ENCODE assay signal across 14 cellular contexts in the genomic region with DNA sequence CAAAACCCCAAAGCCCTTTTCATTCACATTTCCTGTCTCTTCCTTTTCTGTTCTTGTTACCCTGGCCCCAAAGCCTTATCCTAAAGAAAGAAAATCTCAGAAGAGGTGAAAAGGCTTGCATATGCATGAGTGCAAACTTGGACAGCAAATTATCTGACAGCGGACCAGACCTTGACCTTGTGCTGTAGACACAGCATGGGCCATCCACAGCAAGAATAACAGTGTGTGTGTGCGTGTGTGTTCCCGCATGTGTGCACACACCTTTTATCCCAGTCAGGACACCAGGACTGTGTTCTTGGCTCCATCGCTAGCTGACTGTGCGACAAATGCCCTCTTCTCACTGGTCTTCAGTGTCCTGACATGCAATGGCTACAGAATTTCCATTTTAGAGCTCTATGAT. TPM values are rescaled to one million over a fixed set of nuclear protein-coding genes. Genes with fewer than 3 reads are reported as not detected.
A peak's percentile ranks its signal among the peaks of the same experiment; 100 is the strongest.
DNase-seq lines count a peak whose midpoint lies in the region; ATAC-seq, FAIRE-seq and TF ChIP-seq lines count a peak whose summit lies in the region.
"Had no signal": no experiment of that assay in that cellular context is flagged by ENCODE, and none has a peak within 500 bp of the region (broad histone marks: within the 10 kb centered on the region; RNA-seq: fewer than 3 reads in every experiment).

No MANE protein-coding gene starts in this region.

- peak overlapping the region; percentile 59 for H2AK9ac ChIP-seq in IMR-90 (replicated peaks; ENCODE audit: low read depth, low read length, poor library complexity)

- peak overlapping the region; percentile 14; the same call in 1 of the 2 replicates for H2AK5ac ChIP-seq in IMR-90 (ENCODE audit: low read depth, low read length)

- peaks cover 5% of the 10 kb centered on the region; the same call in 1 of the 2 replicates for H3K4me1 ChIP-seq in IMR-90 (ENCODE audit: control insufficient read depth, insufficient read depth, low read length)
- peaks cover 47% of the 10 kb centered on the region for H3K4me1 ChIP-seq in HepG2 (ENCODE audit: insufficient read depth, low read length)
- H3K4me1 ChIP-seq in sigmoid colon, result no peaks in the 10 kb centered on the region
- no peaks in the 10 kb centered on the region for H3K4me1 ChIP-seq in uterus
- H3K4me1 ChIP-seq: BLaER1 treated with 17β-estradiol and CSF1 and Interleukin-3, amounts not matched to agents 10 nM and 100 nM had no signal

- no peak overlapping the region; the same call in 1 of the 2 replicates for H3K4ac ChIP-seq in IMR-90 (ENCODE audit: low read depth, low read length)

- CTCF ChIA-PET in IMR-90 (lab: Yijun Ruan, JAX), result interaction anchor here (0.6 kb wide), 1 partner anchor 33 kb away, joined by 3 read pairs; no protein-coding TSS in a partner anchor
- CTCF ChIA-PET in HepG2 (lab: Yijun Ruan, JAX; ENCODE audit: low intra/inter-chr PET ratio, low total read pairs), result no interaction called here

- POLR2A ChIA-PET in IMR-90 (lab: Charles Lee; ENCODE audit: unreplicated experiment) (no interaction called here), HepG2 (lab: Yijun Ruan, JAX) (no interaction called here)

- no peak overlapping the region for H3K27ac Mint-ChIP-seq in chondrocyte (ENCODE audit: unreplicated experiment)
- H3K27ac Mint-ChIP-seq: CD4-positive, CD25-positive, alpha-beta regulatory T cell had no signal

- 100% methylated on average over 5 of the region's 5 CpGs; no CpG with 5 or more reads in 1 of the 2 experiments for WGBS in IMR-90 (ENCODE audit: extremely low coverage in 2 of 2, insufficient read length in 1 of 2), 2 experiments
- 39% methylated on average over 5 of the region's 5 CpGs for WGBS in HepG2 (ENCODE audit: low lambda C conversion rate)
- WGBS in sigmoid colon, 2 donors, result 91 to 93% methylated on average over 5 of the region's 5 CpGs

- no peak overlapping the region for H2BK5ac ChIP-seq in IMR-90 (ENCODE audit: low read depth, low read length, poor library complexity, severe bottlenecking)

- H3K4me3 Mint-ChIP-seq in chondrocyte (ENCODE audit: unreplicated experiment), result no peak overlapping the region
- H3K4me3 Mint-ChIP-seq: CD4-positive, CD25-positive, alpha-beta regulatory T cell had no signal

- no peak overlapping the region for H3K14ac ChIP-seq in IMR-90 (replicated peaks; ENCODE audit: low read depth, low read length)

- no peak overlapping the region for H3K18ac ChIP-seq in IMR-90 (ENCODE audit: low read depth, low read length)

- intact Hi-C loops in IMR-90 (cut with micrococcal nuclease), result no loop called here
- intact Hi-C loops in HepG2 (cut with micrococcal nuclease; ENCODE audit: unreplicated experiment), result no loop called here
- intact Hi-C loops in sigmoid colon (cut with DNase I), result no loop called here
- intact Hi-C loops in uterus (cut with DNase I; ENCODE audit: low total_unique reads), result no loop called here

- TF ChIP-seq CTCF in IMR-90 (conservative IDR thresholded peaks at IDR 0.05; ENCODE audit: low read depth, low read length) (no peak), chondrocyte (IDR thresholded peaks at IDR 0.05) (no peak), HepG2 (CRISPR knock-in tag; IDR thresholded peaks at IDR 0.05) (no peak), sigmoid colon (IDR thresholded peaks at IDR 0.05) (no peak), uterus (IDR thresholded peaks at IDR 0.05) (no peak)

- H3K27ac ChIP-seq in IMR-90 (ENCODE audit: insufficient read depth, low read length) (no peak overlapping the region), HepG2 (ENCODE audit: extremely low read length, insufficient read depth, low read length) (no peak overlapping the region), sigmoid colon (no peak overlapping the region), uterus (no peak overlapping the region)
- H3K27ac ChIP-seq: BLaER1 treated with 17β-estradiol and CSF1 and Interleukin-3, amounts not matched to agents 10 nM and 100 nM; GM23248 had no signal

- peaks cover 14% of the 10 kb centered on the region; the same call in 1 of the 2 replicates for H3K9me1 ChIP-seq in IMR-90 (ENCODE audit: insufficient read depth, low read length)

- H3K56ac ChIP-seq in IMR-90 (ENCODE audit: extremely low read depth, insufficient read depth, low read length), result no peak overlapping the region

- no peak overlapping the region for H3K23ac ChIP-seq in IMR-90 (ENCODE audit: low read depth, low read length)

- no peaks in the 10 kb centered on the region for H3K79me2 ChIP-seq in HepG2 (ENCODE audit: insufficient read depth, low read length)

- dilution Hi-C loops in IMR-90 (cut with HindIII; ENCODE audit: low sequenced_read_pairs, unreplicated experiment), result no loop called here

- H3K36me3 ChIP-seq in IMR-90 (ENCODE audit: control insufficient read depth, insufficient read depth, low read length) (peaks cover 20% of the 10 kb centered on the region), HepG2 (replicated peaks in 1 of 2; ENCODE audit: control insufficient read depth in 1 of 2, insufficient read depth in 2 of 2, low read length in 2 of 2) (peaks cover 6 to 15% of the 10 kb centered on the region in 2 experiments; a peak in 4 of 5 replicates), sigmoid colon (peaks cover 0 to 24% (median 15%) of the 10 kb centered on the region in 4 donors), uterus (no peaks in the 10 kb centered on the region)

- no peak overlapping the region for H4K91ac ChIP-seq in IMR-90 (ENCODE audit: insufficient read depth, low read depth, low read length)

- no peak overlapping the region for H2BK120ac ChIP-seq in IMR-90 (ENCODE audit: low read depth, low read length)

- TF ChIP-seq EP300 in HepG2 (IDR thresholded peaks at IDR 0.05; ENCODE audit: low read depth in 2 of 2, low read length in 2 of 2), result no peak
- TF ChIP-seq EP300 in HepG2 (CRISPR knock-in tag; IDR thresholded peaks at IDR 0.05; ENCODE audit: borderline replicate concordance), result no peak
- no peak for TF ChIP-seq EP300 in sigmoid colon (IDR thresholded peaks at IDR 0.05)

- H3K9ac ChIP-seq in IMR-90 (ENCODE audit: low read depth, low read length) (no peak overlapping the region), HepG2 (ENCODE audit: insufficient read depth, low read depth, low read length) (no peak overlapping the region)
- H3K9ac ChIP-seq: BLaER1 treated with 17β-estradiol and CSF1 and Interleukin-3, amounts not matched to agents 10 nM and 100 nM; GM23248 had no signal

- BruUV-seq in IMR-90 (replicated peaks; lab: Mats Ljungman, UMichigan), result no TSS peak
- no TSS peak for BruUV-seq in HepG2 (replicated peaks; lab: Mats Ljungman, UMichigan)

- H3K9me3 ChIP-seq in IMR-90 (ENCODE audit: control insufficient read depth, insufficient read depth, low read length) (no peaks in the 10 kb centered on the region), HepG2 (ENCODE audit: low read length) (no peaks in the 10 kb centered on the region), sigmoid colon (no peaks in the 10 kb centered on the region), uterus (no peaks in the 10 kb centered on the region)
- H3K9me3 ChIP-seq: BLaER1 treated with 17β-estradiol and CSF1 and Interleukin-3, amounts not matched to agents 10 nM and 100 nM had no signal

- TF ChIP-seq POLR2A in IMR-90 (IDR thresholded peaks at IDR 0.05; ENCODE audit: low read depth, low read length) (no peak), HepG2 (IDR thresholded peaks at IDR 0.05; ENCODE audit: insufficient read depth in 1 of 2, low read depth in 2 of 2, low read length in 2 of 2) (no peak), sigmoid colon (IDR thresholded peaks at IDR 0.05) (no peak), uterus (IDR thresholded peaks at IDR 0.05) (no peak)

- H3K27me3 ChIP-seq in IMR-90 (ENCODE audit: control insufficient read depth, insufficient read depth, low read length), result no peaks in the 10 kb centered on the region; the same call in 1 of the 2 replicates
- no peaks in the 10 kb centered on the region for H3K27me3 ChIP-seq in HepG2 (ENCODE audit: control insufficient read depth in 1 of 2, insufficient read depth in 2 of 2, low read length in 2 of 2)
- H3K27me3 ChIP-seq in sigmoid colon, result no peaks in the 10 kb centered on the region
- no peaks in the 10 kb centered on the region for H3K27me3 ChIP-seq in uterus
- H3K27me3 ChIP-seq: BLaER1 treated with 17β-estradiol and CSF1 and Interleukin-3, amounts not matched to agents 10 nM and 100 nM had no signal

- H3K79me1 ChIP-seq in IMR-90 (ENCODE audit: low read depth in 1 of 2, low read length in 2 of 2), result no peaks in the 10 kb centered on the region

- no peak overlapping the region for H2BK20ac ChIP-seq in IMR-90 (ENCODE audit: low read depth, low read length)

- peaks cover 4% of the 10 kb centered on the region for H3K9me3 Mint-ChIP-seq in chondrocyte (ENCODE audit: low read depth)
- H3K9me3 Mint-ChIP-seq: CD4-positive, CD25-positive, alpha-beta regulatory T cell had no signal

- ATAC-seq in IMR-90 (ENCODE audit: low read depth), result no peak
- ATAC-seq in HepG2, result no peak

- H2AFZ ChIP-seq in IMR-90 (replicated peaks; ENCODE audit: low read length, poor library complexity) (no peak overlapping the region), HepG2 (ENCODE audit: low read length) (no peak overlapping the region)
- H2AFZ ChIP-seq: GM23248 had no signal

- no peak for FAIRE-seq in HepG2 (lab: Jason Lieb, UNC)

- no peak overlapping the region for H4K5ac ChIP-seq in IMR-90 (ENCODE audit: low read depth, low read length)

- no peak overlapping the region for H3K4me3 ChIP-seq in IMR-90 (ENCODE audit: insufficient read depth, low read depth, low read length)
- no peak overlapping the region for H3K4me3 ChIP-seq in HepG2 (replicated peaks in 1 of 3; ENCODE audit: insufficient read depth in 1 of 3, low read depth in 2 of 3, low read length in 3 of 3)
- no peak overlapping the region for H3K4me3 ChIP-seq in sigmoid colon
- H3K4me3 ChIP-seq in uterus, result no peak overlapping the region
- H3K4me3 ChIP-seq: BLaER1 treated with 17β-estradiol and CSF1 and Interleukin-3, amounts not matched to agents 10 nM and 100 nM; GM23248 had no signal

- no peak overlapping the region; the same call in 2 of the 3 replicates for H2BK15ac ChIP-seq in IMR-90 (ENCODE audit: low read depth, low read length)

- in situ Hi-C loops in IMR-90 (cut with MboI; ENCODE audit: low sequenced_read_pairs) (no loop called here), HepG2 (cut with HindIII; ENCODE audit: extremely low pct_ligation_motif_present, low pct_unique_long_range_greater_than_20kb) (loop anchor here (5.0 kb wide), 1 partner anchor 33 kb away; a partner anchor contains a TSS), KBM-7 (cut with MboI; ENCODE audit: low pct_unique_long_range_greater_than_20kb, low sequenced_read_pairs) (no loop called here)

- peaks cover 25% of the 10 kb centered on the region for H3K36me3 Mint-ChIP-seq in chondrocyte (ENCODE audit: low read depth)

- H3K27me3 Mint-ChIP-seq in chondrocyte (ENCODE audit: low read depth), result no peaks in the 10 kb centered on the region
- H3K27me3 Mint-ChIP-seq: CD4-positive, CD25-positive, alpha-beta regulatory T cell had no signal

- H4K20me1 ChIP-seq in IMR-90 (ENCODE audit: insufficient read depth, low read length) (no peaks in the 10 kb centered on the region), HepG2 (ENCODE audit: insufficient read depth, low read length) (no peaks in the 10 kb centered on the region)

- TF ChIP-seq RAD21 in IMR-90 (IDR thresholded peaks at IDR 0.05; ENCODE audit: low read length), result no peak
- no peak for TF ChIP-seq RAD21 in HepG2 (CRISPR knock-in tag; IDR thresholded peaks at IDR 0.05)

- no peak overlapping the region for H4K8ac ChIP-seq in IMR-90 (ENCODE audit: low read depth in 2 of 2, low read length in 2 of 2)

- H3K4me2 ChIP-seq in IMR-90 (ENCODE audit: low read depth, low read length) (no peak overlapping the region), HepG2 (ENCODE audit: low read depth, low read length) (no peak overlapping the region; the same call in 1 of the 2 replicates)
- H3K4me2 ChIP-seq: BLaER1 treated with 17β-estradiol and CSF1 and Interleukin-3, amounts not matched to agents 10 nM and 100 nM had no signal

- H3K4me1 Mint-ChIP-seq in chondrocyte (ENCODE audit: low read depth), result peaks cover 3% of the 10 kb centered on the region
- H3K4me1 Mint-ChIP-seq: CD4-positive, CD25-positive, alpha-beta regulatory T cell had no signal

- no peak for DNase-seq in IMR-90
- DNase-seq in chondrocyte (ENCODE audit: low spot score), result peak; percentile 13
- peak; percentile 19 for DNase-seq in HepG2 (ENCODE audit: low spot score)
- DNase-seq in sigmoid colon, result peak; percentile 3
- DNase-seq in KBM-7, result no peak
- no peak for DNase-seq in activated CD4-positive, CD25-positive, alpha-beta regulatory T cell treated with anti-CD3 and anti-CD28 coated beads, Interleukin-2, amount 50 U/mL, for 72 hours
- no peak for DNase-seq in uterus
- DNase-seq: ACHN; CD4-positive, CD25-positive, alpha-beta regulatory T cell; DMS53; GF-D8; GM23248; H7 had no signal

RNA-seq across cellular contexts. Expression of a gene that starts 35.3 kb away (rescaled TPM):
- total RNA-seq in IMR-90 (2012; rRNA removed) (4.2 and 4.8 TPM in 2 replicates), chondrocyte (4.3 to 6.4 TPM (median 5.2 TPM) in 3 replicates), HepG2 (2016; rRNA removed; fragmentation: Illumina TruSeq; extraction: Trizol) (3.3 and 4.6 TPM in 2 replicates), sigmoid colon (1 to 10 TPM; 4.1 to 6.2 (median 4.6) TPM), uterus (1 to 10 TPM; 2.8 to 8.5 (median 6.6) TPM)
- polyA plus RNA-seq in IMR-90 (2012; rRNA removed) (3.2 TPM in 2 replicates), HepG2 (2011; rRNA removed) (3.7 and 4.3 TPM in 2 replicates), sigmoid colon (1 to 10 TPM in 2 of 3 donors, under 1 TPM in 1; 0.69 to 2.8 (median 1.2) TPM)
- 0.92 and 1.1 TPM in 2 replicates for polyA plus RNA-seq in IMR-90 (2012; cell fraction: cytosol; rRNA removed)
- polyA plus RNA-seq in IMR-90 (2012; cell fraction: nucleus; rRNA removed; ENCODE audit: low replicate concordance), result 4.7 and 6.9 TPM in 2 replicates
- total RNA-seq in HepG2 (2016; cell fraction: cytosol; rRNA removed; fragmentation: Illumina TruSeq; extraction: Trizol; ENCODE audit: low read depth), result 1.4 and 1.6 TPM in 2 replicates
- 2.5 and 3.5 TPM in 2 replicates for total RNA-seq in HepG2 (2016; cell fraction: insoluble cytoplasmic fraction; rRNA removed; fragmentation: Illumina TruSeq; extraction: Trizol)
- 2.9 and 3.2 TPM in 2 replicates for total RNA-seq in HepG2 (2016; cell fraction: membrane; rRNA removed; fragmentation: Illumina TruSeq; extraction: Trizol)
- total RNA-seq in HepG2 (2016; cell fraction: nucleus; rRNA removed; fragmentation: Illumina TruSeq; extraction: Trizol), result 5.5 and 8.4 TPM in 2 replicates
- polyA plus RNA-seq in HepG2 (2011; cell fraction: cytosol; rRNA removed), result 1.7 and 2.0 TPM in 2 replicates
- 6.3 and 6.5 TPM in 2 replicates for polyA plus RNA-seq in HepG2 (2011; cell fraction: nucleus; rRNA removed)
- polyA plus RNA-seq in HepG2 (2012), result 2.2 and 2.3 TPM in 2 replicates
- 0.35 and 0.73 TPM in 2 replicates for polyA plus RNA-seq in HepG2 (2016; cell fraction: cytosol; fragmentation: Illumina TruSeq; extraction: Trizol; ENCODE audit: low read depth)
- polyA plus RNA-seq in HepG2 (2016; cell fraction: insoluble cytoplasmic fraction; fragmentation: Illumina TruSeq; extraction: Trizol; ENCODE audit: low read depth), result 2.7 and 4.4 TPM in 2 replicates
- polyA plus RNA-seq in HepG2 (2016; cell fraction: membrane; fragmentation: Illumina TruSeq; extraction: Trizol; ENCODE audit: low read depth), result 0.68 and 0.76 TPM in 2 replicates
- 7.6 and 8.7 TPM in 2 replicates for polyA plus RNA-seq in HepG2 (2016; cell fraction: nucleus; fragmentation: Illumina TruSeq; extraction: Trizol; ENCODE audit: insufficient read depth, low read depth)
- 5.5 and 7.9 TPM in 2 replicates for polyA minus RNA-seq in HepG2 (2011; rRNA and poly(A)+ RNA removed; ENCODE audit: low replicate concordance)
- 0.69 and 1.4 TPM in 2 replicates for polyA minus RNA-seq in HepG2 (2011; cell fraction: cytosol; rRNA and poly(A)+ RNA removed)
- 5.2 and 8.7 TPM in 2 replicates for polyA minus RNA-seq in HepG2 (2011; cell fraction: nucleus; rRNA and poly(A)+ RNA removed)

RNA-seq across cellular contexts. Expression of a gene that starts 35.4 kb away (rescaled TPM):
- total RNA-seq in IMR-90 (2012; rRNA removed), result 5.4 and 13.9 TPM in 2 replicates
- polyA plus RNA-seq in IMR-90 (2012; rRNA removed), result 7.2 and 8.2 TPM in 2 replicates
- 1.4 and 3.6 TPM in 2 replicates for polyA plus RNA-seq in IMR-90 (2012; cell fraction: cytosol; rRNA removed)
- polyA plus RNA-seq in IMR-90 (2012; cell fraction: nucleus; rRNA removed; ENCODE audit: low replicate concordance), result 0.60 and 3.7 TPM in 2 replicates
- total RNA-seq in chondrocyte, result 6.3 to 9.5 TPM (median 6.6 TPM) in 3 replicates
- total RNA-seq in HepG2 (2016; rRNA removed; fragmentation: Illumina TruSeq; extraction: Trizol), result 94.2 and 132 TPM in 2 replicates
- total RNA-seq in HepG2 (2016; cell fraction: cytosol; rRNA removed; fragmentation: Illumina TruSeq; extraction: Trizol; ENCODE audit: low read depth), result 28.5 and 31.5 TPM in 2 replicates
- total RNA-seq in HepG2 (2016; cell fraction: insoluble cytoplasmic fraction; rRNA removed; fragmentation: Illumina TruSeq; extraction: Trizol), result 97.0 and 128 TPM in 2 replicates
- 48.0 and 54.1 TPM in 2 replicates for total RNA-seq in HepG2 (2016; cell fraction: membrane; rRNA removed; fragmentation: Illumina TruSeq; extraction: Trizol)
- total RNA-seq in HepG2 (2016; cell fraction: nucleus; rRNA removed; fragmentation: Illumina TruSeq; extraction: Trizol), result 40.3 and 43.2 TPM in 2 replicates
- 6.0 and 7.8 TPM in 2 replicates for polyA plus RNA-seq in HepG2 (2011; rRNA removed)
- 3.6 and 4.9 TPM in 2 replicates for polyA plus RNA-seq in HepG2 (2011; cell fraction: cytosol; rRNA removed)
- 2.2 and 3.6 TPM in 2 replicates for polyA plus RNA-seq in HepG2 (2011; cell fraction: nucleus; rRNA removed)
- 26.2 and 31.0 TPM in 2 replicates for polyA plus RNA-seq in HepG2 (2012)
- 18.8 and 28.8 TPM in 2 replicates for polyA plus RNA-seq in HepG2 (2016; cell fraction: cytosol; fragmentation: Illumina TruSeq; extraction: Trizol; ENCODE audit: low read depth)
- 142 and 150 TPM in 2 replicates for polyA plus RNA-seq in HepG2 (2016; cell fraction: insoluble cytoplasmic fraction; fragmentation: Illumina TruSeq; extraction: Trizol; ENCODE audit: low read depth)
- polyA plus RNA-seq in HepG2 (2016; cell fraction: membrane; fragmentation: Illumina TruSeq; extraction: Trizol; ENCODE audit: low read depth), result 30.5 and 41.3 TPM in 2 replicates
- polyA plus RNA-seq in HepG2 (2016; cell fraction: nucleus; fragmentation: Illumina TruSeq; extraction: Trizol; ENCODE audit: insufficient read depth, low read depth), result 61.7 and 69.5 TPM in 2 replicates
- 0.76 and 3.3 TPM in 2 replicates for polyA minus RNA-seq in HepG2 (2011; rRNA and poly(A)+ RNA removed; ENCODE audit: low replicate concordance)
- 4.6 and 4.7 TPM in 2 replicates for polyA minus RNA-seq in HepG2 (2011; cell fraction: cytosol; rRNA and poly(A)+ RNA removed)
- 8.6 and 11.2 TPM in 2 replicates for polyA minus RNA-seq in HepG2 (2011; cell fraction: nucleus; rRNA and poly(A)+ RNA removed)
- total RNA-seq in sigmoid colon, result 10 to 100 TPM; 11.4 to 18.2 (median 14.8) TPM
- 10 to 100 TPM in 1 of 3 donors, 1 to 10 TPM in 2; 3.6 to 19.9 (median 9.0) TPM for polyA plus RNA-seq in sigmoid colon
- total RNA-seq in uterus, result 10 to 100 TPM in 3 of 4 donors, 1 to 10 TPM in 1; 7.1 to 32.5 (median 12.6) TPM

Comparison
In these comparisons a context has a peak if more than half of its experiments do, and no peak if none do; other contexts are left out.
1. DNase-seq: peak in chondrocyte (single experiment), HepG2 (single experiment) and sigmoid colon (single experiment); none in IMR-90 (single experiment), KBM-7 (single experiment), activated CD4-positive, CD25-positive, alpha-beta regulatory T cell treated with anti-CD3 and anti-CD28 coated beads, Interleukin-2, amount 50 U/mL, for 72 hours (single experiment) and uterus (0 of 2).